11 cellular contexts compared by ENCODE assay signal in the genomic region with DNA sequence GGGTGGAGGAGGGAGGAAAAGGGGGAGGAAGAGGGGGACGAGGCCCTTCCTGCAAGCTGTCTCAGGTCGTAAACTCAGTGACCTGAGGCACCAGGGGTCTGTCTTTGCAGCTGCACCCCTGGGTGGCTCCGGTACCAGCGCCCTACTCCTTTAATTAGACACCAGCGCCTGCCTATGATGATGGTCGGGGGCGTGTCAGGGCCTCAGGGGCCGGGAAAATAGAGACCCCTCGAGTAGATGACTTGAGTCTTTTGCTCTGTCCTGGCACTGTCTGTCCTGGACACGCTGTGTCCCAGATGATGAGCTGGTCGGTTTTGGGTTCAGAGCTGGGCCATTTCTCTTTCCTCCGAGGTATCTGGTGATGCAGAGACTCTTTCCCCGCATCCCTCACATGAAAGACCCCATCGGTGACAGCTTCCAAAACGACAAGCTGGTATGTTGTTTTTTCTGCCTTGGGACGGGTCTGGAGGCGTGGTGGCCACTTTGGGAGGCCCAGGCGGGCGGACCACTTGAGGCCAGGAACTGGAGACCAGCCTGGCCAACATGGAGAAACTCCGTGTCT. TPM values are rescaled to one million over a fixed set of nuclear protein-coding genes. Genes with fewer than 3 reads are reported as not detected.
DNase-seq lines count a peak whose midpoint lies in the region; ATAC-seq and TF ChIP-seq lines count a peak whose summit lies in the region.
"Had no signal": no experiment of that assay in that cellular context is flagged by ENCODE, and none has a peak within 500 bp of the region (broad histone marks: within the 10 kb centered on the region; RNA-seq: fewer than 3 reads in every experiment).

No MANE protein-coding gene starts in this region.

- 63% methylated on average over 20 of the region's 20 CpGs for WGBS in right cardiac atrium
- WGBS in thyroid gland, 2 donors: 54 to 63% methylated on average over 20 of the region's 20 CpGs

- peaks cover 4% of the 10 kb centered on the region for H3K4me1 Mint-ChIP-seq in stimulated activated naive CD8-positive, alpha-beta T cell treated with anti-CD3 and anti-CD28 coated beads, Interleukin-15, Interleukin-2, amounts not matched to agents 100 ng/mL and 50 ng/mL, for 24 hours (ENCODE audit: low read depth)

- ATAC-seq in activated naive CD4-positive, alpha-beta T cell treated with anti-CD3 and anti-CD28 coated beads, Interleukin-2, amount 50 U/mL, for 72 hours: peak; percentile 9 to 27
- peak; percentile 2 to 5 for ATAC-seq in right cardiac atrium

- no peaks in the 10 kb centered on the region; the same call in 1 of the 2 replicates for H3K36me3 ChIP-seq in MM.1S (replicated peaks; ENCODE audit: insufficient read depth, low read length)
- H3K36me3 ChIP-seq in thyroid gland: peaks cover 8 to 17% of the 10 kb centered on the region in 2 donors

- H3K4me1 ChIP-seq in right cardiac atrium (ENCODE audit: control insufficient read depth, insufficient read depth, low read length) (no peaks in the 10 kb centered on the region), MM.1S (ENCODE audit: low read length) (no peaks in the 10 kb centered on the region), thyroid gland (no peaks in the 10 kb centered on the region)
- H3K4me1 ChIP-seq: BE2C had no signal

- H3K9me3 ChIP-seq in right cardiac atrium (ENCODE audit: control insufficient read depth, low read length) (no peaks in the 10 kb centered on the region), MM.1S (replicated peaks; ENCODE audit: insufficient read depth, low read length) (no peaks in the 10 kb centered on the region), thyroid gland (no peaks in the 10 kb centered on the region)
- H3K9me3 ChIP-seq: BE2C, right lobe of liver had no signal

- H3K4me3 ChIP-seq in right cardiac atrium (ENCODE audit: low read length) (no peak overlapping the region), MM.1S (ENCODE audit: low read length) (no peak overlapping the region), thyroid gland (replicated peaks in 1 of 3) (no peak overlapping the region)
- H3K4me3 ChIP-seq: right lobe of liver had no signal

- no peaks in the 10 kb centered on the region for H3K79me2 ChIP-seq in MM.1S (ENCODE audit: low read length)

- H3K9ac ChIP-seq in MM.1S (ENCODE audit: low read length): no peak overlapping the region

- H3K9me2 ChIP-seq in MM.1S (replicated peaks; ENCODE audit: insufficient read depth, low read length): no peaks in the 10 kb centered on the region

- H3K4me2 ChIP-seq in MM.1S (ENCODE audit: low read depth, low read length): no peak overlapping the region

- H3K27me3 ChIP-seq in right cardiac atrium (ENCODE audit: control insufficient read depth, insufficient read depth) (no peaks in the 10 kb centered on the region), MM.1S (replicated peaks; ENCODE audit: insufficient read depth, low read length) (no peaks in the 10 kb centered on the region), thyroid gland (no peaks in the 10 kb centered on the region)
- H3K27me3 ChIP-seq: BE2C, right lobe of liver had no signal

- TF ChIP-seq POLR2A in thyroid gland (IDR thresholded peaks at IDR 0.05): no peak

- H3K27me3 Mint-ChIP-seq in stimulated activated naive CD8-positive, alpha-beta T cell treated with anti-CD3 and anti-CD28 coated beads, Interleukin-15, Interleukin-2, amounts not matched to agents 100 ng/mL and 50 ng/mL, for 24 hours: no peaks in the 10 kb centered on the region

- H4K20me1 ChIP-seq in MM.1S (ENCODE audit: insufficient read depth, low read length): no peaks in the 10 kb centered on the region

- H3K27ac ChIP-seq in right cardiac atrium (ENCODE audit: low read length) (no peak overlapping the region), MM.1S (ENCODE audit: low read length) (no peak overlapping the region), thyroid gland (no peak overlapping the region)
- H3K27ac ChIP-seq: right lobe of liver had no signal

- peaks cover 0 to 11% of the 10 kb centered on the region in 2 donors for H3K36me3 Mint-ChIP-seq in activated naive CD4-positive, alpha-beta T cell treated with anti-CD3 and anti-CD28 coated beads, Interleukin-2, amount 50 U/mL, for 72 hours
- peaks cover 20% of the 10 kb centered on the region for H3K36me3 Mint-ChIP-seq in stimulated activated naive CD8-positive, alpha-beta T cell treated with anti-CD3 and anti-CD28 coated beads, Interleukin-15, Interleukin-2, amounts not matched to agents 100 ng/mL and 50 ng/mL, for 24 hours (ENCODE audit: low read depth)

- peaks cover 8% of the 10 kb centered on the region; the same call in 1 of the 2 replicates for H3F3A ChIP-seq in MM.1S (ENCODE audit: insufficient read depth, low read length)

- no peak for TF ChIP-seq CTCF in MM.1S (IDR thresholded peaks at IDR 0.05; ENCODE audit: low read length)
- TF ChIP-seq CTCF in thyroid gland (IDR thresholded peaks at IDR 0.05): no peak

- intact Hi-C loops in right cardiac atrium (cut with DNase I) (no loop called here), thyroid gland (cut with DNase I) (no loop called here)

- peak overlapping the region; percentile 56 to 77 for H3K27ac Mint-ChIP-seq in activated naive CD4-positive, alpha-beta T cell treated with anti-CD3 and anti-CD28 coated beads, Interleukin-2, amount 50 U/mL, for 72 hours
- H3K27ac Mint-ChIP-seq in stimulated activated naive CD8-positive, alpha-beta T cell treated with anti-CD3 and anti-CD28 coated beads, Interleukin-15, Interleukin-2, amounts not matched to agents 100 ng/mL and 50 ng/mL, for 24 hours: peak overlapping the region; percentile 21

- H2AFZ ChIP-seq in MM.1S (ENCODE audit: low read length): no peak overlapping the region

- DNase-seq in activated naive CD4-positive, alpha-beta T cell treated with anti-CD3 and anti-CD28 coated beads, Interleukin-2, amount 50 U/mL, for 72 hours (ENCODE audit: low spot score in 2 of 2): no peak
- DNase-seq in activated naive CD4-positive, alpha-beta T cell (lab: John Stamatoyannopoulos, UW): no peak
- DNase-seq in LHCN-M2 (ENCODE audit: low read depth): peak; percentile 27
- DNase-seq in right cardiac atrium: peak in 2 of 3 donors; percentile 47 to 59
- DNase-seq in MM.1S: no peak
- DNase-seq in thyroid gland: no peak
- DNase-seq in cortex of kidney (lab: John Stamatoyannopoulos, UW): no peak
- DNase-seq: BE2C, NCI-H187 treated with DMSO at 0.1 percent for 48 hours had no signal

- no peak overlapping the region for H3K4me3 Mint-ChIP-seq in stimulated activated naive CD8-positive, alpha-beta T cell treated with anti-CD3 and anti-CD28 coated beads, Interleukin-15, Interleukin-2, amounts not matched to agents 100 ng/mL and 50 ng/mL, for 24 hours

- H3K9me3 Mint-ChIP-seq in activated naive CD4-positive, alpha-beta T cell treated with anti-CD3 and anti-CD28 coated beads, Interleukin-2, amount 50 U/mL, for 72 hours: no peaks in the 10 kb centered on the region
- no peaks in the 10 kb centered on the region for H3K9me3 Mint-ChIP-seq in stimulated activated naive CD8-positive, alpha-beta T cell treated with anti-CD3 and anti-CD28 coated beads, Interleukin-15, Interleukin-2, amounts not matched to agents 100 ng/mL and 50 ng/mL, for 24 hours

RNA-seq across cellular contexts. Expression of gene SLC25A6, which starts 11.2 kb away (rescaled TPM):
- 100 to 1,000 TPM; 382 to 645 TPM for total RNA-seq in activated naive CD4-positive, alpha-beta T cell treated with anti-CD3 and anti-CD28 coated beads, Interleukin-2, amount 50 U/mL, for 72 hours
- total RNA-seq in LHCN-M2 (2014; rRNA removed) (248 and 328 TPM in 2 replicates), right cardiac atrium (100 to 1,000 TPM; 154 to 228 (median 193) TPM), thyroid gland (100 to 1,000 TPM; 219 to 397 (median 320) TPM)
- polyA plus RNA-seq in LHCN-M2 (2012): 567 TPM
- 159 TPM for polyA plus RNA-seq in right cardiac atrium

RNA-seq across cellular contexts. Expression of gene IL3RA, which starts 44.2 kb away (rescaled TPM):
- under 1 TPM; 0.41 to 0.73 TPM for total RNA-seq in activated naive CD4-positive, alpha-beta T cell treated with anti-CD3 and anti-CD28 coated beads, Interleukin-2, amount 50 U/mL, for 72 hours
- total RNA-seq in LHCN-M2 (2014; rRNA removed) (not detected in 2 replicates), right cardiac atrium (1 to 10 TPM; 2.6 to 4.4 (median 3.1) TPM), thyroid gland (1 to 10 TPM in 3 of 4 donors, under 1 TPM in 1; 0.89 to 4.5 (median 3.3) TPM)
- 0.05 TPM for polyA plus RNA-seq in LHCN-M2 (2012)
- polyA plus RNA-seq in right cardiac atrium: 8.7 TPM

Comparison
In these comparisons a context has a peak if more than half of its experiments do, and no peak if none do; other contexts are left out.
1. DNase-seq: peak in LHCN-M2 (single experiment) and right cardiac atrium (2 of 3); none in activated naive CD4-positive, alpha-beta T cell treated with anti-CD3 and anti-CD28 coated beads, Interleukin-2, amount 50 U/mL, for 72 hours (0 of 2), activated naive CD4-positive, alpha-beta T cell (0 of 4), MM.1S (single experiment), thyroid gland (0 of 2) and cortex of kidney (single experiment).